18 cellular contexts compared by ENCODE assay signal in the genomic region with DNA sequence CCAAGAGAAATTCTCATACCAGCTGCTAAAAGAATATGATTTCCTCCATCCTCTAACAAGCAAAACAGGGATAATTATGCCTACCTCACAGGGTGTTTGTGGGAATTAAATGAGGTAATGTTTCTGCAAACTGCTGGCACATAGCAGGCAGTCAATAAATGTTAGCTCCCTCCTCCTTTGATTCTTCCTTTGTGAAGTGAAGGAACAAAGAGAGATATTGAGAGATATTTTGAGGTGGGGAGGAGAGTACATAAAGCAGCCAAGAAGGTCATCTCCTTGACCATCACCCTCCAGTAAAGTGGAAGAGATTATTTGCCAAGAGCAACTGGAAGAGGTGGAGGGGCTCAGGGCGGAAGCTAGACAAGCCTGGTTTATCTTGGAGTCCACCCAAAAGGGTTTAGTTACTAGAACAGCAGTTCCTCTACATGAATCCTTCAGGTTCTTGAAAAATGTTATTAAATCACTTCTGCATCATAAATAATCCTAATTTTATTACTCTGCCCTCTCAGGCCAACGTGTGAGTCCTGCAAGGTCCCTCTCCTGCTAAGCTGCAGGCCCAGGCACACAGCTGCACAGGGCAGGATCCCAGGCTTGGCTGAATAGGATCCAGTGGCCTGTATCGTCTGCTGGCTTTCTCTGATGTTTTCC. TPM values are rescaled to one million over a fixed set of nuclear protein-coding genes. Genes with fewer than 3 reads are reported as not detected.
DNase-seq lines count a peak whose midpoint lies in the region; ATAC-seq, FAIRE-seq and TF ChIP-seq lines count a peak whose summit lies in the region.
"Had no signal": no experiment of that assay in that cellular context is flagged by ENCODE, and none has a peak within 500 bp of the region (broad histone marks: within the 10 kb centered on the region; RNA-seq: fewer than 3 reads in every experiment).

No MANE protein-coding gene starts in this region.

- no peaks in the 10 kb centered on the region for H3K9me1 ChIP-seq in endothelial cell of umbilical vein (replicated peaks; ENCODE audit: control insufficient read depth, extremely low read depth, insufficient read depth, low read length)

- no peak for ATAC-seq in CD8-positive, alpha-beta T cell
- ATAC-seq in HG03378 (IDR thresholded peaks at IDR 0.05; ENCODE audit: unreplicated experiment) = no peak

- H3K36me3 ChIP-seq in endothelial cell of umbilical vein (ENCODE audit: control insufficient read depth in 2 of 2, extremely low read depth in 1 of 2, insufficient read depth in 2 of 2, low read length in 2 of 2) = no peaks in the 10 kb centered on the region
- no peaks in the 10 kb centered on the region for H3K36me3 ChIP-seq in neural progenitor cell
- no peaks in the 10 kb centered on the region for H3K36me3 ChIP-seq in CD8-positive, alpha-beta T cell (ENCODE audit: insufficient read depth, low read length)

- DNase-seq in EH (ENCODE audit: low read depth) = peak; percentile 5
- DNase-seq in NCI-H446 treated with DMSO at 0.1 percent for 48 hours (lab: John Stamatoyannopoulos, UW) = peak; percentile 52
- peak; percentile 89 for DNase-seq in endothelial cell of umbilical vein (ENCODE audit: low read depth, low spot score)
- DNase-seq in neural progenitor cell (ENCODE audit: low spot score) = no peak
- no peak for DNase-seq in cerebellar nuclear complex (lab: John Stamatoyannopoulos, UW)
- no peak for DNase-seq in CD8-positive, alpha-beta T cell
- no peak for DNase-seq in C1 segment of cervical spinal cord (lab: John Stamatoyannopoulos, UW)
- DNase-seq: activated CD4-positive, CD25-positive, alpha-beta regulatory T cell treated with anti-CD3 and anti-CD28 coated beads, Interleukin-2, amount 50 U/mL, for 72 hours; activated naive CD8-positive, alpha-beta T cell treated with anti-CD3 and anti-CD28 coated beads, Interleukin-2, amount 10 ng/mL, durations not matched to agents 7 days and 5 days; DMS153; H7; mammary epithelial cell; NCI-H1092 treated with DMSO at 0.1 percent for 48 hours; NCI-H524 treated with DMSO at 0.1 percent for 48 hours; occipital lobe had no signal

- TF ChIP-seq CTCF in endothelial cell of umbilical vein (IDR thresholded peaks at IDR 0.05; ENCODE audit: extremely low read depth in 1 of 2, insufficient read depth in 1 of 2, low read depth in 1 of 2, low read length in 2 of 2) (no peak), neural progenitor cell (IDR thresholded peaks at IDR 0.05) (no peak)
- no peak for TF ChIP-seq CTCF in CD8-positive, alpha-beta T cell (IDR thresholded peaks at IDR 0.05)

- dilution Hi-C loops in endothelial cell of umbilical vein (cut with MboI; ENCODE audit: extremely low pct_ligation_motif_present, low sequenced_read_pairs) = no loop called here

- CTCF ChIA-PET in endothelial cell of umbilical vein (lab: Charles Lee) = interaction anchor here (1.1 to 1.7 kb wide), 5 partner anchors 21 to 412 kb away, joined by 3 to 10 read pairs (median 4); no protein-coding TSS in a partner anchor
- CTCF ChIA-PET in CD8-positive, alpha-beta T cell (lab: Charles Lee) = no interaction called here

- H3K27ac ChIP-seq in endothelial cell of umbilical vein (ENCODE audit: insufficient read depth, low read depth, low read length) (peak overlapping the region; percentile 21), neural progenitor cell (no peak overlapping the region)
- H3K27ac ChIP-seq in CD8-positive, alpha-beta T cell (ENCODE audit: low read depth, low read length) = no peak overlapping the region

- H3K9me3 Mint-ChIP-seq in neural progenitor cell = no peaks in the 10 kb centered on the region
- peaks cover 1% of the 10 kb centered on the region for H3K9me3 Mint-ChIP-seq in CD8-positive, alpha-beta T cell
- H3K9me3 Mint-ChIP-seq: dendritic cell treated with granulocyte-macrophage colony-stimulating factor and Interleukin-4, amounts not matched to agents 40 ng/mL and 50 ng/mL, for 4 days; T-helper 2 cell treated with Interferon-gamma antibody and Interleukin-4, amounts not matched to agents 5 μg/mL and 100 μg/mL, for 36 hours had no signal

- TF ChIP-seq POLR2A in endothelial cell of umbilical vein (IDR thresholded peaks at IDR 0.05; ENCODE audit: low read depth, low read length) = no peak

- H3K4me3 ChIP-seq in endothelial cell of umbilical vein (replicated peaks in 1 of 3; ENCODE audit: insufficient read depth in 1 of 3, low read depth in 1 of 3, low read length in 3 of 3) = no peak overlapping the region
- H3K4me3 ChIP-seq in neural progenitor cell = no peak overlapping the region
- no peak overlapping the region for H3K4me3 ChIP-seq in CD8-positive, alpha-beta T cell (ENCODE audit: low read depth, low read length)

- POLR2A ChIA-PET in endothelial cell of umbilical vein (lab: Charles Lee) = no interaction called here
- POLR2A ChIA-PET in CD8-positive, alpha-beta T cell (lab: Charles Lee) = no interaction called here

- H3K4me1 ChIP-seq in endothelial cell of umbilical vein (ENCODE audit: control insufficient read depth, extremely low read depth, insufficient read depth, low read length) = peaks cover 8% of the 10 kb centered on the region
- H3K4me1 ChIP-seq in neural progenitor cell = peaks cover 17% of the 10 kb centered on the region
- H3K4me1 ChIP-seq in CD8-positive, alpha-beta T cell (ENCODE audit: insufficient read depth, low read length) = no peaks in the 10 kb centered on the region

- H2AFZ ChIP-seq in endothelial cell of umbilical vein (ENCODE audit: low read depth, low read length) = peak overlapping the region; percentile 44
- H2AFZ ChIP-seq in neural progenitor cell (replicated peaks) = no peak overlapping the region

- no peaks in the 10 kb centered on the region for H3K27me3 ChIP-seq in endothelial cell of umbilical vein (ENCODE audit: control insufficient read depth in 2 of 2, insufficient read depth in 2 of 2, low read length in 2 of 2)
- no peaks in the 10 kb centered on the region for H3K27me3 ChIP-seq in neural progenitor cell
- H3K27me3 ChIP-seq in CD8-positive, alpha-beta T cell (ENCODE audit: insufficient read depth, low read length) = no peaks in the 10 kb centered on the region

- H3K4me2 ChIP-seq in endothelial cell of umbilical vein (ENCODE audit: insufficient read depth, low read length) (peak overlapping the region; percentile 39), neural progenitor cell (no peak overlapping the region)

- H4K20me1 ChIP-seq in endothelial cell of umbilical vein (replicated peaks; ENCODE audit: control insufficient read depth, extremely low read depth, insufficient read depth, low read length) = no peaks in the 10 kb centered on the region
- no peaks in the 10 kb centered on the region for H4K20me1 ChIP-seq in neural progenitor cell (ENCODE audit: low read depth)

- FAIRE-seq in endothelial cell of umbilical vein (lab: Jason Lieb, UNC) = peak; percentile 53

- H3K9ac ChIP-seq in endothelial cell of umbilical vein (replicated peaks; ENCODE audit: extremely low read depth, insufficient read depth, low read length) (no peak overlapping the region), neural progenitor cell (no peak overlapping the region)

- BruUV-seq in endothelial cell of umbilical vein (replicated peaks; lab: Mats Ljungman, UMichigan) = no TSS peak

- H3K9me3 ChIP-seq in endothelial cell of umbilical vein (replicated peaks; ENCODE audit: control insufficient read depth, insufficient read depth, low read length) (no peaks in the 10 kb centered on the region), neural progenitor cell (ENCODE audit: low read depth) (no peaks in the 10 kb centered on the region)
- H3K9me3 ChIP-seq in CD8-positive, alpha-beta T cell (ENCODE audit: low read length) = no peaks in the 10 kb centered on the region

- peaks cover 8% of the 10 kb centered on the region for H3K27me3 Mint-ChIP-seq in neural progenitor cell (ENCODE audit: insufficient read depth, low read depth)
- no peaks in the 10 kb centered on the region for H3K27me3 Mint-ChIP-seq in CD8-positive, alpha-beta T cell (ENCODE audit: low read depth)
- H3K27me3 Mint-ChIP-seq: activated naive CD8-positive, alpha-beta T cell treated with anti-CD3 and anti-CD28 coated beads, Interleukin-2, amount 10 ng/mL, durations not matched to agents 7 days and 5 days; dendritic cell treated with granulocyte-macrophage colony-stimulating factor and Interleukin-4, amounts not matched to agents 40 ng/mL and 50 ng/mL, for 4 days had no signal

- peak overlapping the region; percentile 21 for H3K27ac Mint-ChIP-seq in neural progenitor cell
- no peak overlapping the region for H3K27ac Mint-ChIP-seq in CD8-positive, alpha-beta T cell
- H3K27ac Mint-ChIP-seq: activated naive CD8-positive, alpha-beta T cell treated with anti-CD3 and anti-CD28 coated beads, Interleukin-2, amount 10 ng/mL, durations not matched to agents 7 days and 5 days; dendritic cell treated with granulocyte-macrophage colony-stimulating factor and Interleukin-4, amounts not matched to agents 40 ng/mL and 50 ng/mL, for 4 days; T-helper 2 cell treated with Interferon-gamma antibody and Interleukin-4, amounts not matched to agents 5 μg/mL and 100 μg/mL, for 36 hours had no signal

- H3K36me3 Mint-ChIP-seq in neural progenitor cell = no peaks in the 10 kb centered on the region
- no peaks in the 10 kb centered on the region for H3K36me3 Mint-ChIP-seq in CD8-positive, alpha-beta T cell
- H3K36me3 Mint-ChIP-seq: activated naive CD8-positive, alpha-beta T cell treated with anti-CD3 and anti-CD28 coated beads, Interleukin-2, amount 10 ng/mL, durations not matched to agents 7 days and 5 days had no signal

- intact Hi-C loops in endothelial cell of umbilical vein (cut with micrococcal nuclease) = loop anchor here (2.0 kb wide), 1 partner anchor 36 kb away; the partner anchor contains the start of gene TLE1
- intact Hi-C loops in CD8-positive, alpha-beta T cell (cut with DNase I, micrococcal nuclease) = no loop called here

- no peak overlapping the region for H3K4me3 Mint-ChIP-seq in neural progenitor cell
- no peak overlapping the region for H3K4me3 Mint-ChIP-seq in CD8-positive, alpha-beta T cell
- H3K4me3 Mint-ChIP-seq: activated naive CD8-positive, alpha-beta T cell treated with anti-CD3 and anti-CD28 coated beads, Interleukin-2, amount 10 ng/mL, durations not matched to agents 7 days and 5 days; dendritic cell treated with granulocyte-macrophage colony-stimulating factor and Interleukin-4, amounts not matched to agents 40 ng/mL and 50 ng/mL, for 4 days; T-helper 2 cell treated with Interferon-gamma antibody and Interleukin-4, amounts not matched to agents 5 μg/mL and 100 μg/mL, for 36 hours had no signal

- H3K4me1 Mint-ChIP-seq in neural progenitor cell = peaks cover 8% of the 10 kb centered on the region
- no peaks in the 10 kb centered on the region for H3K4me1 Mint-ChIP-seq in CD8-positive, alpha-beta T cell (ENCODE audit: low read depth)
- H3K4me1 Mint-ChIP-seq: activated naive CD8-positive, alpha-beta T cell treated with anti-CD3 and anti-CD28 coated beads, Interleukin-2, amount 10 ng/mL, durations not matched to agents 7 days and 5 days had no signal

- H3K79me2 ChIP-seq in endothelial cell of umbilical vein (ENCODE audit: control insufficient read depth, insufficient read depth, low read length) (no peaks in the 10 kb centered on the region), neural progenitor cell (ENCODE audit: low read depth) (no peaks in the 10 kb centered on the region)

- peaks cover 4% of the 10 kb centered on the region for H3F3A ChIP-seq in neural progenitor cell (ENCODE audit: low read depth)

RNA-seq across cellular contexts. Expression of gene TLE1, which starts 35.0 kb away (rescaled TPM):
- total RNA-seq in endothelial cell of umbilical vein (58.2 and 60.8 TPM in 2 replicates), neural progenitor cell (ENCODE audit: low replicate concordance) (51.9 and 54.7 TPM in 2 replicates)
- polyA plus RNA-seq in endothelial cell of umbilical vein = 54.6 and 55.0 TPM in 2 replicates
- polyA plus RNA-seq in endothelial cell of umbilical vein (2011; cell fraction: cytosol; rRNA removed) = 50.4 and 55.6 TPM in 2 replicates
- polyA plus RNA-seq in endothelial cell of umbilical vein (2011; cell fraction: nucleus; rRNA removed) = 67.2 and 67.7 TPM in 2 replicates
- polyA plus RNA-seq in endothelial cell of umbilical vein (2012) = 46.0 and 50.3 TPM in 2 replicates
- 59.1 and 65.1 TPM in 2 replicates for polyA minus RNA-seq in endothelial cell of umbilical vein
- polyA minus RNA-seq in endothelial cell of umbilical vein (2011; cell fraction: cytosol; rRNA and poly(A)+ RNA removed) = not detected
- polyA minus RNA-seq in endothelial cell of umbilical vein (2011; cell fraction: nucleus; rRNA and poly(A)+ RNA removed) = 57.3 and 57.5 TPM in 2 replicates
- total RNA-seq in CD8-positive, alpha-beta T cell = 10 to 100 TPM; 14.1 to 14.3 TPM

Comparison
In these comparisons a context has a peak if more than half of its experiments do, and no peak if none do; other contexts are left out.
1. DNase-seq: peak in EH (single experiment), NCI-H446 treated with DMSO at 0.1 percent for 48 hours (single experiment) and endothelial cell of umbilical vein (single experiment); none in neural progenitor cell (single experiment), cerebellar nuclear complex (0 of 2), CD8-positive, alpha-beta T cell (0 of 7) and C1 segment of cervical spinal cord (0 of 14).